ENCODE assay signal across 1 cellular context in the genomic region with DNA sequence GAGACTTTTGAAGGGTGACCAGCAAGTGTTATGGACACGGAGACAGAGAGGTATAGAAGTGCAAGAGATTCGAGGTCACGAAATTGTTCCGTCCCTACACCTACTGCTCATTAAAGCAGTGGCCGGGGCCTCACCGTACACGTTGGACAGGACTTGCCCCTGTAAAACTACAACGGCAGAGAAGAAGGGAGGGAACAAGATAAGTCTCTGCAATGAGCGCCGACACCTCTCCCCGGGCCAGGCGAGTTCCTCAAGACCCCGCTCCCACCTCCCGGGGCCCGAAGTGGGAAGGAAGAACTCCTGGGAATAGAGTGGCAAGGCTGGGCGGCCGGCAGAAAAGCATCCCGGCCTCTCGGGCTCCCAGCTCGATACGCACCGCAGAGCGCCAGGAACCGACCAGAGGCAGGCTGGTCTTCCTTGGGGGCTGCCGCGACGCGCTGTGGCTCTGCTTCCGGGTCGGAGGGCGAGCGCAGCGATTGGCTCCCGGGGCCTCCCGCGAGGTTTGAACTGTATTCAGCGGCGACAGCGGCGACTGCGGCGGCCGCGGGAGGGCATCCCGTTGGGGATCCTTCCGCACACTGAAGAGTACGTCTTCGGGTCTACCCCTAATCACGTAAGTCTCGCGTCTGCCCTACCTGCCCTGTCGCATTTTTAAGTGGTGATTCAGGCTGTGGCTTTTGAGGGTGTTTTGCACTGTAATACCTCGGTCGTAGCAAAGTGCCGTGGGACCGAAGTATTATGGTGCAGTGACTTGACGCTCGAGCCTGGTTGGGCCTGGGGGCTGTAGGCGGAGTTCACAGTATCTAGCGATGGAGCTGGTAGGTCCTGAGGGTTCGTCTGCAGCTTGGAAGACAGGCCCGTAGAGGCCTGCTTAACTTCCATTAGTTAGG.
TF ChIP-seq lines count a peak whose summit lies in the region.

A gene with protein sequence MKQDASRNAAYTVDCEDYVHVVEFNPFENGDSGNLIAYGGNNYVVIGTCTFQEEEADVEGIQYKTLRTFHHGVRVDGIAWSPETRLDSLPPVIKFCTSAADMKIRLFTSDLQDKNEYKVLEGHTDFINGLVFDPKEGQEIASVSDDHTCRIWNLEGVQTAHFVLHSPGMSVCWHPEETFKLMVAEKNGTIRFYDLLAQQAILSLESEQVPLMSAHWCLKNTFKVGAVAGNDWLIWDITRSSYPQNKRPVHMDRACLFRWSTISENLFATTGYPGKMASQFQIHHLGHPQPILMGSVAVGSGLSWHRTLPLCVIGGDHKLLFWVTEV (minus strand): TSS at position 441 of the 890 bp plus-strand sequence. CDS start 1,596 bp downstream, outside the sequence.
A gene with protein sequence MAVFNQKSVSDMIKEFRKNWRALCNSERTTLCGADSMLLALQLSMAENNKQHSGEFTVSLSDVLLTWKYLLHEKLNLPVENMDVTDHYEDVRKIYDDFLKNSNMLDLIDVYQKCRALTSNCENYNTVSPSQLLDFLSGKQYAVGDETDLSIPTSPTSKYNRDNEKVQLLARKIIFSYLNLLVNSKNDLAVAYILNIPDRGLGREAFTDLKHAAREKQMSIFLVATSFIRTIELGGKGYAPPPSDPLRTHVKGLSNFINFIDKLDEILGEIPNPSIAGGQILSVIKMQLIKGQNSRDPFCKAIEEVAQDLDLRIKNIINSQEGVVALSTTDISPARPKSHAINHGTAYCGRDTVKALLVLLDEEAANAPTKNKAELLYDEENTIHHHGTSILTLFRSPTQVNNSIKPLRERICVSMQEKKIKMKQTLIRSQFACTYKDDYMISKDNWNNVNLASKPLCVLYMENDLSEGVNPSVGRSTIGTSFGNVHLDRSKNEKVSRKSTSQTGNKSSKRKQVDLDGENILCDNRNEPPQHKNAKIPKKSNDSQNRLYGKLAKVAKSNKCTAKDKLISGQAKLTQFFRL (plus strand): TSS at position 510 of the 890 bp plus-strand sequence. CDS start 3,706 bp downstream, outside the sequence.

TF ChIP-seq in K562, 482 proteins besides CTCF, POLR2A, EP300 and RAD21 (continued from another document and continues in another):
- TF ChIP-seq, protein P1, sequence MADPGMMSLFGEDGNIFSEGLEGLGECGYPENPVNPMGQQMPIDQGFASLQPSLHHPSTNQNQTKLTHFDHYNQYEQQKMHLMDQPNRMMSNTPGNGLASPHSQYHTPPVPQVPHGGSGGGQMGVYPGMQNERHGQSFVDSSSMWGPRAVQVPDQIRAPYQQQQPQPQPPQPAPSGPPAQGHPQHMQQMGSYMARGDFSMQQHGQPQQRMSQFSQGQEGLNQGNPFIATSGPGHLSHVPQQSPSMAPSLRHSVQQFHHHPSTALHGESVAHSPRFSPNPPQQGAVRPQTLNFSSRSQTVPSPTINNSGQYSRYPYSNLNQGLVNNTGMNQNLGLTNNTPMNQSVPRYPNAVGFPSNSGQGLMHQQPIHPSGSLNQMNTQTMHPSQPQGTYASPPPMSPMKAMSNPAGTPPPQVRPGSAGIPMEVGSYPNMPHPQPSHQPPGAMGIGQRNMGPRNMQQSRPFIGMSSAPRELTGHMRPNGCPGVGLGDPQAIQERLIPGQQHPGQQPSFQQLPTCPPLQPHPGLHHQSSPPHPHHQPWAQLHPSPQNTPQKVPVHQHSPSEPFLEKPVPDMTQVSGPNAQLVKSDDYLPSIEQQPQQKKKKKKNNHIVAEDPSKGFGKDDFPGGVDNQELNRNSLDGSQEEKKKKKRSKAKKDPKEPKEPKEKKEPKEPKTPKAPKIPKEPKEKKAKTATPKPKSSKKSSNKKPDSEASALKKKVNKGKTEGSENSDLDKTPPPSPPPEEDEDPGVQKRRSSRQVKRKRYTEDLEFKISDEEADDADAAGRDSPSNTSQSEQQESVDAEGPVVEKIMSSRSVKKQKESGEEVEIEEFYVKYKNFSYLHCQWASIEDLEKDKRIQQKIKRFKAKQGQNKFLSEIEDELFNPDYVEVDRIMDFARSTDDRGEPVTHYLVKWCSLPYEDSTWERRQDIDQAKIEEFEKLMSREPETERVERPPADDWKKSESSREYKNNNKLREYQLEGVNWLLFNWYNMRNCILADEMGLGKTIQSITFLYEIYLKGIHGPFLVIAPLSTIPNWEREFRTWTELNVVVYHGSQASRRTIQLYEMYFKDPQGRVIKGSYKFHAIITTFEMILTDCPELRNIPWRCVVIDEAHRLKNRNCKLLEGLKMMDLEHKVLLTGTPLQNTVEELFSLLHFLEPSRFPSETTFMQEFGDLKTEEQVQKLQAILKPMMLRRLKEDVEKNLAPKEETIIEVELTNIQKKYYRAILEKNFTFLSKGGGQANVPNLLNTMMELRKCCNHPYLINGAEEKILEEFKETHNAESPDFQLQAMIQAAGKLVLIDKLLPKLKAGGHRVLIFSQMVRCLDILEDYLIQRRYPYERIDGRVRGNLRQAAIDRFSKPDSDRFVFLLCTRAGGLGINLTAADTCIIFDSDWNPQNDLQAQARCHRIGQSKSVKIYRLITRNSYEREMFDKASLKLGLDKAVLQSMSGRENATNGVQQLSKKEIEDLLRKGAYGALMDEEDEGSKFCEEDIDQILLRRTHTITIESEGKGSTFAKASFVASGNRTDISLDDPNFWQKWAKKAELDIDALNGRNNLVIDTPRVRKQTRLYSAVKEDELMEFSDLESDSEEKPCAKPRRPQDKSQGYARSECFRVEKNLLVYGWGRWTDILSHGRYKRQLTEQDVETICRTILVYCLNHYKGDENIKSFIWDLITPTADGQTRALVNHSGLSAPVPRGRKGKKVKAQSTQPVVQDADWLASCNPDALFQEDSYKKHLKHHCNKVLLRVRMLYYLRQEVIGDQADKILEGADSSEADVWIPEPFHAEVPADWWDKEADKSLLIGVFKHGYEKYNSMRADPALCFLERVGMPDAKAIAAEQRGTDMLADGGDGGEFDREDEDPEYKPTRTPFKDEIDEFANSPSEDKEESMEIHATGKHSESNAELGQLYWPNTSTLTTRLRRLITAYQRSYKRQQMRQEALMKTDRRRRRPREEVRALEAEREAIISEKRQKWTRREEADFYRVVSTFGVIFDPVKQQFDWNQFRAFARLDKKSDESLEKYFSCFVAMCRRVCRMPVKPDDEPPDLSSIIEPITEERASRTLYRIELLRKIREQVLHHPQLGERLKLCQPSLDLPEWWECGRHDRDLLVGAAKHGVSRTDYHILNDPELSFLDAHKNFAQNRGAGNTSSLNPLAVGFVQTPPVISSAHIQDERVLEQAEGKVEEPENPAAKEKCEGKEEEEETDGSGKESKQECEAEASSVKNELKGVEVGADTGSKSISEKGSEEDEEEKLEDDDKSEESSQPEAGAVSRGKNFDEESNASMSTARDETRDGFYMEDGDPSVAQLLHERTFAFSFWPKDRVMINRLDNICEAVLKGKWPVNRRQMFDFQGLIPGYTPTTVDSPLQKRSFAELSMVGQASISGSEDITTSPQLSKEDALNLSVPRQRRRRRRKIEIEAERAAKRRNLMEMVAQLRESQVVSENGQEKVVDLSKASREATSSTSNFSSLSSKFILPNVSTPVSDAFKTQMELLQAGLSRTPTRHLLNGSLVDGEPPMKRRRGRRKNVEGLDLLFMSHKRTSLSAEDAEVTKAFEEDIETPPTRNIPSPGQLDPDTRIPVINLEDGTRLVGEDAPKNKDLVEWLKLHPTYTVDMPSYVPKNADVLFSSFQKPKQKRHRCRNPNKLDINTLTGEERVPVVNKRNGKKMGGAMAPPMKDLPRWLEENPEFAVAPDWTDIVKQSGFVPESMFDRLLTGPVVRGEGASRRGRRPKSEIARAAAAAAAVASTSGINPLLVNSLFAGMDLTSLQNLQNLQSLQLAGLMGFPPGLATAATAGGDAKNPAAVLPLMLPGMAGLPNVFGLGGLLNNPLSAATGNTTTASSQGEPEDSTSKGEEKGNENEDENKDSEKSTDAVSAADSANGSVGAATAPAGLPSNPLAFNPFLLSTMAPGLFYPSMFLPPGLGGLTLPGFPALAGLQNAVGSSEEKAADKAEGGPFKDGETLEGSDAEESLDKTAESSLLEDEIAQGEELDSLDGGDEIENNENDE (IDR thresholded peaks at IDR 0.05; ENCODE audit: low read depth, low read length): no peak
- TF ChIP-seq, protein P2, sequence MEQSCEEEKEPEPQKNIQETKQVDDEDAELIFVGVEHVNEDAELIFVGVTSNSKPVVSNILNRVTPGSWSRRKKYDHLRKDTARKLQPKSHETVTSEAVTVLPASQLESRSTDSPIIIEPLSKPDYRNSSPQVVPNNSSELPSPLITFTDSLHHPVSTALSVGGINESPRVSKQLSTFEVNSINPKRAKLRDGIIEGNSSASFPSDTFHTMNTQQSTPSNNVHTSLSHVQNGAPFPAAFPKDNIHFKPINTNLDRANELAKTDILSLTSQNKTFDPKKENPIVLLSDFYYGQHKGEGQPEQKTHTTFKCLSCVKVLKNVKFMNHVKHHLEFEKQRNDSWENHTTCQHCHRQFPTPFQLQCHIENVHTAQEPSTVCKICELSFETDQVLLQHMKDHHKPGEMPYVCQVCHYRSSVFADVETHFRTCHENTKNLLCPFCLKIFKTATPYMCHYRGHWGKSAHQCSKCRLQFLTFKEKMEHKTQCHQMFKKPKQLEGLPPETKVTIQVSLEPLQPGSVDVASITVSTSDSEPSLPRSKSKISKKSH (CRISPR knock-in tag; IDR thresholded peaks at IDR 0.05): no peak
- TF ChIP-seq ZNF134 (CRISPR knock-in tag; conservative IDR thresholded peaks at IDR 0.05) (no peak; the same call in 1 of the 2 replicates), HSF4 (CRISPR knock-in tag; IDR thresholded peaks at IDR 0.05; ENCODE audit: borderline replicate concordance) (no peak), CBX5 (IDR thresholded peaks at IDR 0.05; ENCODE audit: borderline replicate concordance, low read depth) (0 out of 2 replicates have a peak, but pooled peaks have one; percentile 53), MYC (IDR thresholded peaks at IDR 0.05; ENCODE audit: low read depth, low read length) (peak; percentile 76), MYC (CRISPR knock-in tag; IDR thresholded peaks at IDR 0.05; ENCODE audit: borderline replicate concordance, low read depth) (no peak), GABPB2 (CRISPR knock-in tag; conservative IDR thresholded peaks at IDR 0.05) (no peak), FOXJ2 (tag; IDR thresholded peaks at IDR 0.05) (no peak), ZNF778 (CRISPR knock-in tag; IDR thresholded peaks at IDR 0.05) (no peak), ZNF184 (CRISPR knock-in tag; IDR thresholded peaks at IDR 0.05) (no peak), ZNF232 (CRISPR knock-in tag; IDR thresholded peaks at IDR 0.05) (no peak), HDAC1 (IDR thresholded peaks at IDR 0.05) (peak in 1 of 2 experiments; percentile 94; a peak in 2 of 4 replicates), RNF2 (IDR thresholded peaks at IDR 0.05) (no peak), HNRNPH1 (optimal IDR thresholded peaks at IDR 0.05; ENCODE audit: low read depth, low read length) (no peak), ZBTB7A (IDR thresholded peaks at IDR 0.05; ENCODE audit: borderline replicate concordance, control insufficient read depth, low read depth, low read length) (peak; percentile 78), KLF10 (CRISPR knock-in tag; IDR thresholded peaks at IDR 0.05) (no peak), ZNF239 (CRISPR knock-in tag; IDR thresholded peaks at IDR 0.05) (no peak), MAZ (CRISPR knock-in tag; conservative IDR thresholded peaks at IDR 0.05 in 1 of 2, IDR thresholded peaks at IDR 0.05 in 1 of 2) (peak; percentile 82 to 84), CBX1 (IDR thresholded peaks at IDR 0.05; ENCODE audit: low read depth) (peak; percentile 81), SNIP1 (IDR thresholded peaks at IDR 0.05; ENCODE audit: low read depth) (no peak), IFI16 (CRISPR knock-in tag; IDR thresholded peaks at IDR 0.05) (no peak), TRIM24 (IDR thresholded peaks at IDR 0.05) (0 out of 4 replicates have a peak, but pooled peaks of 1 of the 2 experiments have one; percentile 39), NR2C2 (CRISPR knock-in tag; IDR thresholded peaks at IDR 0.05) (peak; percentile 99), NR2C2 (tag; IDR thresholded peaks at IDR 0.05) (peak; percentile 100), TRIM28 (IDR thresholded peaks at IDR 0.05) (0 out of 2 replicates have a peak, but pooled peaks have one; percentile 50), SMARCB1 (IDR thresholded peaks at IDR 0.05; ENCODE audit: insufficient read length, low read depth) (no peak), RBM25 (IDR thresholded peaks at IDR 0.05; ENCODE audit: low read depth, low read length, severe bottlenecking) (peak; percentile 94), SIX5 (IDR thresholded peaks at IDR 0.05; ENCODE audit: borderline replicate concordance in 1 of 2, insufficient read depth in 1 of 2, low read depth in 1 of 2, low read length in 2 of 2) (peak; percentile 18 to 21; a peak in 1 of 4 replicates), SREBF2 (CRISPR knock-in tag; IDR thresholded peaks at IDR 0.05) (no peak)
- TF ChIP-seq, protein P3, sequence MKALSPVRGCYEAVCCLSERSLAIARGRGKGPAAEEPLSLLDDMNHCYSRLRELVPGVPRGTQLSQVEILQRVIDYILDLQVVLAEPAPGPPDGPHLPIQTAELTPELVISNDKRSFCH (CRISPR knock-in tag; IDR thresholded peaks at IDR 0.05): no peak
- TF ChIP-seq, protein P3 (tag; IDR thresholded peaks at IDR 0.05): no peak; the same call in 1 of the 2 replicates
- TF ChIP-seq, protein P4, sequence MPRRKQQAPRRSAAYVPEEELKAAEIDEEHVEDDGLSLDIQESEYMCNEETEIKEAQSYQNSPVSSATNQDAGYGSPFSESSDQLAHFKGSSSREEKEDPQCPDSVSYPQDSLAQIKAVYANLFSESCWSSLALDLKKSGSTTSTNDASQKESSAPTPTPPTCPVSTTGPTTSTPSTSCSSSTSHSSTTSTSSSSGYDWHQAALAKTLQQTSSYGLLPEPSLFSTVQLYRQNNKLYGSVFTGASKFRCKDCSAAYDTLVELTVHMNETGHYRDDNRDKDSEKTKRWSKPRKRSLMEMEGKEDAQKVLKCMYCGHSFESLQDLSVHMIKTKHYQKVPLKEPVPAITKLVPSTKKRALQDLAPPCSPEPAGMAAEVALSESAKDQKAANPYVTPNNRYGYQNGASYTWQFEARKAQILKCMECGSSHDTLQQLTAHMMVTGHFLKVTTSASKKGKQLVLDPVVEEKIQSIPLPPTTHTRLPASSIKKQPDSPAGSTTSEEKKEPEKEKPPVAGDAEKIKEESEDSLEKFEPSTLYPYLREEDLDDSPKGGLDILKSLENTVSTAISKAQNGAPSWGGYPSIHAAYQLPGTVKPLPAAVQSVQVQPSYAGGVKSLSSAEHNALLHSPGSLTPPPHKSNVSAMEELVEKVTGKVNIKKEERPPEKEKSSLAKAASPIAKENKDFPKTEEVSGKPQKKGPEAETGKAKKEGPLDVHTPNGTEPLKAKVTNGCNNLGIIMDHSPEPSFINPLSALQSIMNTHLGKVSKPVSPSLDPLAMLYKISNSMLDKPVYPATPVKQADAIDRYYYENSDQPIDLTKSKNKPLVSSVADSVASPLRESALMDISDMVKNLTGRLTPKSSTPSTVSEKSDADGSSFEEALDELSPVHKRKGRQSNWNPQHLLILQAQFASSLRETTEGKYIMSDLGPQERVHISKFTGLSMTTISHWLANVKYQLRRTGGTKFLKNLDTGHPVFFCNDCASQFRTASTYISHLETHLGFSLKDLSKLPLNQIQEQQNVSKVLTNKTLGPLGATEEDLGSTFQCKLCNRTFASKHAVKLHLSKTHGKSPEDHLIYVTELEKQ (CRISPR knock-in tag; IDR thresholded peaks at IDR 0.05): no peak
- TF ChIP-seq, protein P5, sequence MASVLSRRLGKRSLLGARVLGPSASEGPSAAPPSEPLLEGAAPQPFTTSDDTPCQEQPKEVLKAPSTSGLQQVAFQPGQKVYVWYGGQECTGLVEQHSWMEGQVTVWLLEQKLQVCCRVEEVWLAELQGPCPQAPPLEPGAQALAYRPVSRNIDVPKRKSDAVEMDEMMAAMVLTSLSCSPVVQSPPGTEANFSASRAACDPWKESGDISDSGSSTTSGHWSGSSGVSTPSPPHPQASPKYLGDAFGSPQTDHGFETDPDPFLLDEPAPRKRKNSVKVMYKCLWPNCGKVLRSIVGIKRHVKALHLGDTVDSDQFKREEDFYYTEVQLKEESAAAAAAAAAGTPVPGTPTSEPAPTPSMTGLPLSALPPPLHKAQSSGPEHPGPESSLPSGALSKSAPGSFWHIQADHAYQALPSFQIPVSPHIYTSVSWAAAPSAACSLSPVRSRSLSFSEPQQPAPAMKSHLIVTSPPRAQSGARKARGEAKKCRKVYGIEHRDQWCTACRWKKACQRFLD (CRISPR knock-in tag; IDR thresholded peaks at IDR 0.05): peak; percentile 77
